Comparison of ENCODE assay signal across 1 cellular context in genomic region chr22:20663137-20663828, GRCh38.
TF ChIP-seq lines count a peak whose summit lies in the region.

No MANE protein-coding gene starts in this region.

TF ChIP-seq in K562, 482 proteins besides CTCF, POLR2A, EP300 and RAD21 (continued from another document and continues in another):
- TF ChIP-seq DEAF1 (CRISPR knock-in tag; IDR thresholded peaks at IDR 0.05), result no peak
- no peak for TF ChIP-seq SMAD1 (IDR thresholded peaks at IDR 0.05; ENCODE audit: low read depth, low read length, partially characterized antibody)
- peak; percentile 47; the same call in 1 of the 2 replicates for TF ChIP-seq ZNF644 (tag; IDR thresholded peaks at IDR 0.05; ENCODE audit: low read depth)
- TF ChIP-seq KLF6 (CRISPR knock-in tag; IDR thresholded peaks at IDR 0.05; ENCODE audit: borderline replicate concordance), result no peak
- TF ChIP-seq ATF6 (CRISPR knock-in tag; IDR thresholded peaks at IDR 0.05), result no peak
- no peak for TF ChIP-seq ZNF3 (CRISPR knock-in tag; IDR thresholded peaks at IDR 0.05)
- peak; percentile 30; the same call in 1 of the 2 replicates for TF ChIP-seq MGA (IDR thresholded peaks at IDR 0.05)
- TF ChIP-seq ZNF668 (CRISPR knock-in tag; IDR thresholded peaks at IDR 0.05), result peak; percentile 75; the same call in 1 of the 2 replicates
- TF ChIP-seq XRCC3 (IDR thresholded peaks at IDR 0.05), result no peak; the same call in 1 of the 2 replicates
- no peak for TF ChIP-seq TCF15 (CRISPR knock-in tag; IDR thresholded peaks at IDR 0.05)
- TF ChIP-seq HNRNPUL1 (IDR thresholded peaks at IDR 0.05; ENCODE audit: low read length), result no peak
- peak; percentile 24; the same call in 1 of the 2 replicates for TF ChIP-seq NBN (IDR thresholded peaks at IDR 0.05; ENCODE audit: low read depth)
- no peak for TF ChIP-seq POLR2H (tag; IDR thresholded peaks at IDR 0.05; ENCODE audit: low read depth)
- no peak for TF ChIP-seq BRD4 (IDR thresholded peaks at IDR 0.05)
- no peak for TF ChIP-seq ZNF217 (CRISPR knock-in tag; IDR thresholded peaks at IDR 0.05)
- no peak for TF ChIP-seq DMBX1 (CRISPR knock-in tag; IDR thresholded peaks at IDR 0.05; ENCODE audit: borderline replicate concordance)
- no peak for TF ChIP-seq SAFB2 (IDR thresholded peaks at IDR 0.05; ENCODE audit: borderline replicate concordance, low read depth, low read length, severe bottlenecking)
- TF ChIP-seq ZBTB5 (IDR thresholded peaks at IDR 0.05), result 0 out of 2 replicates have a peak, but pooled peaks have one; percentile 27
- TF ChIP-seq SLC30A9 (CRISPR knock-in tag; IDR thresholded peaks at IDR 0.05), result no peak
- TF ChIP-seq BCLAF1 (IDR thresholded peaks at IDR 0.05; ENCODE audit: borderline replicate concordance in 1 of 2, control insufficient read depth in 1 of 2, low read depth in 2 of 2, low read length in 1 of 2), result no peak
- TF ChIP-seq TRIM25 (IDR thresholded peaks at IDR 0.05; ENCODE audit: borderline replicate concordance), result no peak
- no peak for TF ChIP-seq HDAC2 (IDR thresholded peaks at IDR 0.05)
- no peak for TF ChIP-seq SNIP1 (IDR thresholded peaks at IDR 0.05; ENCODE audit: low read depth)
- TF ChIP-seq ETV6 (IDR thresholded peaks at IDR 0.05; ENCODE audit: borderline replicate concordance in 1 of 2, low read depth in 2 of 2, low read length in 1 of 2), result no peak
- TF ChIP-seq ETV6 (CRISPR knock-in tag; IDR thresholded peaks at IDR 0.05; ENCODE audit: borderline replicate concordance), result no peak
- peak; percentile 54; the same call in 1 of the 2 replicates for TF ChIP-seq LEF1 (IDR thresholded peaks at IDR 0.05)
- no peak for TF ChIP-seq ZNF274 (IDR thresholded peaks at IDR 0.05; ENCODE audit: borderline replicate concordance, low read depth, low read length)
- 0 out of 2 replicates have a peak, but pooled peaks have one; percentile 7 for TF ChIP-seq ARID1B (IDR thresholded peaks at IDR 0.05)
- TF ChIP-seq KAT8 (IDR thresholded peaks at IDR 0.05; ENCODE audit: low read depth), result no peak
- TF ChIP-seq ZNF699 (CRISPR knock-in tag; IDR thresholded peaks at IDR 0.05; ENCODE audit: insufficient replicate concordance), result no peak
- TF ChIP-seq FOXO4 (CRISPR knock-in tag; IDR thresholded peaks at IDR 0.05), result no peak
- no peak for TF ChIP-seq PURB (CRISPR knock-in tag; IDR thresholded peaks at IDR 0.05; ENCODE audit: low read depth)
- no peak for TF ChIP-seq SRSF9 (IDR thresholded peaks at IDR 0.05; ENCODE audit: borderline replicate concordance, low read depth, low read length)
- TF ChIP-seq ZNF212 (CRISPR knock-in tag; IDR thresholded peaks at IDR 0.05), result no peak
